In the genomic region with DNA sequence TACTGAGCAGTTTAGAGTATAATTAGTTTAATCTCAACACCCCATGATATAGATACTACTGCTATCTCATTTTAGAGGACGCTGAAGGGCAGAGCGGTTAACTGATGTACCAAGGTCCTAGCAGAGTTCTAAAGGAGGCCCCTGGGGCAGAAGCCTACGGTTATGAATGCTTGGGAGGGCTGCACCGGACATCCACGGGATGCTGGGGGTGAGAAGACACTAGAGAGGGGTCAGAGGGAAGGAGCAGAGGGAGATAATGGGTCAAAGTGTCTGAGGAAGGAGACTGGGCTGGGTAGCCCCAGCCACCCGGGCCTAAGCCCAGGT, we compare ENCODE assay signal across 8 cellular contexts. TPM values are rescaled to one million over a fixed set of nuclear protein-coding genes. Genes with fewer than 3 reads are reported as not detected.
DNase-seq lines count a peak whose midpoint lies in the region; ATAC-seq and TF ChIP-seq lines count a peak whose summit lies in the region.

No MANE protein-coding gene starts in this region.

- no peak overlapping the region for H3K27ac ChIP-seq in ectodermal cell (ENCODE audit: insufficient read depth, low read depth, low read length, poor library complexity, severe bottlenecking)
- H3K27ac ChIP-seq in osteoblast (ENCODE audit: low read depth, low read length) = no peak overlapping the region

- H3K27me3 ChIP-seq in ectodermal cell (ENCODE audit: control insufficient read depth, insufficient read depth, low read length, poor library complexity, severe bottlenecking) (no peaks in the 10 kb centered on the region), osteoblast (ENCODE audit: insufficient read depth, low read length) (no peaks in the 10 kb centered on the region)

- no peaks in the 10 kb centered on the region for H4K20me1 ChIP-seq in osteoblast (ENCODE audit: insufficient read depth, low read length)

- no peak for ATAC-seq in HG02981 (IDR thresholded peaks at IDR 0.05; ENCODE audit: unreplicated experiment)
- ATAC-seq in GM21360 (IDR thresholded peaks at IDR 0.05; ENCODE audit: unreplicated experiment) = no peak

- H3K4me3 ChIP-seq in GM12864 (ENCODE audit: low read depth, low read length) = peak overlapping the region; percentile 87
- H3K4me3 ChIP-seq in Jurkat, Clone E6-1 (ENCODE audit: low read length) = peak overlapping the region; percentile 73
- peak overlapping the region; percentile 83 for H3K4me3 ChIP-seq in ectodermal cell (ENCODE audit: insufficient read depth, low read depth, low read length)
- peak overlapping the region; percentile 90 for H3K4me3 ChIP-seq in osteoblast (ENCODE audit: insufficient read depth, low read length)

- no peaks in the 10 kb centered on the region for H3K36me3 ChIP-seq in ectodermal cell (ENCODE audit: control insufficient read depth, insufficient read depth, low read length)
- no peaks in the 10 kb centered on the region for H3K36me3 ChIP-seq in osteoblast (ENCODE audit: insufficient read depth, low read length)

- 28 to 31% methylated on average over 6 of the region's 6 CpGs for WGBS in ectodermal cell, 2 experiments

- DNase-seq in GM12864 (ENCODE audit: low read depth) (no peak), osteoblast (ENCODE audit: insufficient read length, low spot score, missing footprints) (no peak), T-helper 9 cell (no peak), NCI-H1092 (lab: John Stamatoyannopoulos, UW) (no peak)
- DNase-seq in Jurkat, Clone E6-1 (ENCODE audit: low read depth, low spot score) = no peak

- H3K4me1 ChIP-seq in ectodermal cell (ENCODE audit: control insufficient read depth, insufficient read depth, low read length) = peaks cover 4% of the 10 kb centered on the region
- peaks cover 6% of the 10 kb centered on the region for H3K4me1 ChIP-seq in osteoblast (ENCODE audit: insufficient read depth, low read length)

- H3K79me2 ChIP-seq in osteoblast (ENCODE audit: insufficient read depth, low read length) = peaks cover 25% of the 10 kb centered on the region

- H3K9me3 ChIP-seq in ectodermal cell (ENCODE audit: control insufficient read depth, low read length) (no peaks in the 10 kb centered on the region), osteoblast (ENCODE audit: low read depth, low read length) (no peaks in the 10 kb centered on the region)

- TF ChIP-seq CTCF in GM12864 (IDR thresholded peaks at IDR 0.05; ENCODE audit: low read depth, low read length, missing control alignments) = no peak
- TF ChIP-seq CTCF in osteoblast (IDR thresholded peaks at IDR 0.05; ENCODE audit: extremely low read depth, low read depth, low read length) = no peak

- H2AFZ ChIP-seq in osteoblast (ENCODE audit: low read length) = peak overlapping the region; percentile 95

- H3K4me2 ChIP-seq in osteoblast (ENCODE audit: insufficient read depth, low read length) = peak overlapping the region; percentile 91

RNA-seq across cellular contexts. Expression of gene ACTR6, which starts 1.6 kb away (rescaled TPM):
- 34.2 TPM for polyA plus RNA-seq in Jurkat, Clone E6-1 (2012; ENCODE audit: insufficient read depth, insufficient read length)
- polyA plus RNA-seq in ectodermal cell (2013, experiment 1 of 4) = 34.6 TPM
- 33.0 TPM for polyA plus RNA-seq in ectodermal cell (2013, experiment 2 of 4)
- polyA plus RNA-seq in ectodermal cell (2013, experiment 3 of 4) = 36.5 TPM
- polyA plus RNA-seq in ectodermal cell (2013, experiment 4 of 4) = 32.2 TPM
- total RNA-seq in osteoblast = 13.6 and 19.2 TPM in 2 replicates

RNA-seq across cellular contexts. Expression of gene BLTP3B, which starts 56.3 kb away (rescaled TPM):
- 6.3 TPM for polyA plus RNA-seq in Jurkat, Clone E6-1 (2012; ENCODE audit: insufficient read depth, insufficient read length)
- polyA plus RNA-seq in ectodermal cell (2013, experiment 1 of 4) = 11.0 TPM
- polyA plus RNA-seq in ectodermal cell (2013, experiment 2 of 4) = 10.3 TPM
- 7.8 TPM for polyA plus RNA-seq in ectodermal cell (2013, experiment 3 of 4)
- 10.5 TPM for polyA plus RNA-seq in ectodermal cell (2013, experiment 4 of 4)
- 55.7 and 64.8 TPM in 2 replicates for total RNA-seq in osteoblast
